1 cellular context compared by ENCODE assay signal in the genomic region with DNA sequence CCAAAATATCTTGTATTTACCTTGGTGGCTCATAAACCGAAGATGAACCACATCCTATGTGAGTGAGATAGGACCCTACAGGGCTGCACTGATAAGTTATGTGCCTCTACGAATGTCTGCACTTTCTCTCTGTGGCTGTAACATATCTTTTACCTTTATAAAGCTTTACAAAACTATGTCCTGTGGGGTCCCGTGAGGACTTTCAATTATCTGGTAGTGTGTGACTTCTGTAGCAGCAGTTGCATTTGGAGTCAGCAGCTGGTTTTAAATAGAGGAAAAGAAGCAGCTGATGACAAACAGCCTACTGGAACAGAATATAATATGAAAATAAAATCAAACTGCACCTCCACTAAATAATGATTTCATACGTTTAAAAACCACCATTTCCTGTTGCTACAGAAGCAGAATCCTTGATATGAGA.
TF ChIP-seq lines count a peak whose summit lies in the region.

No MANE protein-coding gene starts in this region.

TF ChIP-seq in neural cell, 6 proteins besides CTCF, POLR2A, EP300 and RAD21 (continued from another document):
- TF ChIP-seq, protein P1, sequence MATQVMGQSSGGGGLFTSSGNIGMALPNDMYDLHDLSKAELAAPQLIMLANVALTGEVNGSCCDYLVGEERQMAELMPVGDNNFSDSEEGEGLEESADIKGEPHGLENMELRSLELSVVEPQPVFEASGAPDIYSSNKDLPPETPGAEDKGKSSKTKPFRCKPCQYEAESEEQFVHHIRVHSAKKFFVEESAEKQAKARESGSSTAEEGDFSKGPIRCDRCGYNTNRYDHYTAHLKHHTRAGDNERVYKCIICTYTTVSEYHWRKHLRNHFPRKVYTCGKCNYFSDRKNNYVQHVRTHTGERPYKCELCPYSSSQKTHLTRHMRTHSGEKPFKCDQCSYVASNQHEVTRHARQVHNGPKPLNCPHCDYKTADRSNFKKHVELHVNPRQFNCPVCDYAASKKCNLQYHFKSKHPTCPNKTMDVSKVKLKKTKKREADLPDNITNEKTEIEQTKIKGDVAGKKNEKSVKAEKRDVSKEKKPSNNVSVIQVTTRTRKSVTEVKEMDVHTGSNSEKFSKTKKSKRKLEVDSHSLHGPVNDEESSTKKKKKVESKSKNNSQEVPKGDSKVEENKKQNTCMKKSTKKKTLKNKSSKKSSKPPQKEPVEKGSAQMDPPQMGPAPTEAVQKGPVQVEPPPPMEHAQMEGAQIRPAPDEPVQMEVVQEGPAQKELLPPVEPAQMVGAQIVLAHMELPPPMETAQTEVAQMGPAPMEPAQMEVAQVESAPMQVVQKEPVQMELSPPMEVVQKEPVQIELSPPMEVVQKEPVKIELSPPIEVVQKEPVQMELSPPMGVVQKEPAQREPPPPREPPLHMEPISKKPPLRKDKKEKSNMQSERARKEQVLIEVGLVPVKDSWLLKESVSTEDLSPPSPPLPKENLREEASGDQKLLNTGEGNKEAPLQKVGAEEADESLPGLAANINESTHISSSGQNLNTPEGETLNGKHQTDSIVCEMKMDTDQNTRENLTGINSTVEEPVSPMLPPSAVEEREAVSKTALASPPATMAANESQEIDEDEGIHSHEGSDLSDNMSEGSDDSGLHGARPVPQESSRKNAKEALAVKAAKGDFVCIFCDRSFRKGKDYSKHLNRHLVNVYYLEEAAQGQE (IDR thresholded peaks at IDR 0.05; ENCODE audit: borderline replicate concordance): no peak
- no peak for TF ChIP-seq TAF1 (IDR thresholded peaks at IDR 0.05; ENCODE audit: low read depth)
